Comparison of ENCODE assay signal across 1 cellular context in the genomic region with DNA sequence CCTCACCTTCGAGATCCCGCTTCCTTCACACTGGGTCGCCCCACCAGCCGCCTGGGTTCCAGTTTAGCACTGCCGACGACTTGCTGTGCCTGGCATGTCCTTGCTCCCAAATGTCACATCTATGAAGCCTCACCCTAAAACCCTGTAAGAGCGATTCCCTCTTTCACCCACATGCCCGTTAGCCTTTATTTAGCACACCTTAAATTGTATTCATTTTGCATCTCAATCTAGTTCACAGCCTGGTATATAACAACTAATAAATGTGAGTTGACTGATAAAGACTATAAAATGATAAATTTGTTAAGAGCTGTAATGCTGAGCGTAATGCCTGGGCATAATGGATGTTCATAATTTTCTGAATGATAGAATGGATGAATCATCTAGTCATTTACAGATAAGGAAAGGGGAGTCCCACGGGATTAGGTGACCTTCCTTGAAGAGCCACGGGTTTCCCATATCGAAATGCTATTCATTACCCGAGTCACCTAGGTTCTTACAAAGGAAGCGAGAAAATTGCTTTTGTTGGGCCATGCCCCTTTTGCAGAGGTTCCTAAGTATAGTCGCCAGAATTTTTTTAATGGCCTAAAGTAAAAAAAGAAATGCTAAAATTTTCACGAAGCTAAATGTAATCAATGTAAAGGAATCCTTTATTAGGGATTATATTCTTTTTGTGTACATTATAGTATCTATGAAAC.
TF ChIP-seq lines count a peak whose summit lies in the region.

No MANE protein-coding gene starts in this region.

TF ChIP-seq in liver, 16 proteins besides CTCF, POLR2A, EP300 and RAD21 (continued from another document):
- TF ChIP-seq, protein P1, sequence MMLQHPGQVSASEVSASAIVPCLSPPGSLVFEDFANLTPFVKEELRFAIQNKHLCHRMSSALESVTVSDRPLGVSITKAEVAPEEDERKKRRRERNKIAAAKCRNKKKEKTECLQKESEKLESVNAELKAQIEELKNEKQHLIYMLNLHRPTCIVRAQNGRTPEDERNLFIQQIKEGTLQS (IDR thresholded peaks at IDR 0.05), result no peak
